ENCODE assay signal across 27 cellular contexts in genomic region chr6:144844596-144844995, GRCh38.
"Had no signal": no experiment of that assay in that cellular context is flagged by ENCODE, and none has a peak within 500 bp of the region (broad histone marks: within the 10 kb centered on the region; RNA-seq: fewer than 3 reads in every experiment).

No MANE protein-coding gene starts in this region.

- H3K9me3 Mint-ChIP-seq: activated naive CD4-positive, alpha-beta T cell treated with anti-CD3 and anti-CD28 coated beads for 36 hours; activated naive CD8-positive, alpha-beta T cell treated with anti-CD3 and anti-CD28 coated beads, Interleukin-2, amount 10 ng/mL, durations not matched to agents 7 days and 5 days; effector memory CD8-positive, alpha-beta T cell; natural killer cell treated with Interleukin-12 subunit alpha and Interleukin-12 subunit beta and Interleukin-15 and Interleukin-18, amount 100 ng/mL, for 72 hours; T-helper 2 cell treated with Interferon-gamma antibody and Interleukin-4, amounts not matched to agents 5 μg/mL and 100 μg/mL, for 36 hours had no signal

- H3K27ac ChIP-seq: ascending aorta, brain microvascular endothelial cell, gastrocnemius medialis, left ventricle myocardium inferior, ovary, psoas muscle, right atrium auricular region, spleen, tibial nerve had no signal

- H3K4me3 Mint-ChIP-seq: activated naive CD4-positive, alpha-beta T cell treated with anti-CD3 and anti-CD28 coated beads for 36 hours; activated naive CD8-positive, alpha-beta T cell treated with anti-CD3 and anti-CD28 coated beads, Interleukin-2, amount 10 ng/mL, durations not matched to agents 7 days and 5 days; effector memory CD8-positive, alpha-beta T cell; natural killer cell treated with Interleukin-12 subunit alpha and Interleukin-12 subunit beta and Interleukin-15 and Interleukin-18, amount 100 ng/mL, for 72 hours; T-helper 2 cell treated with Interferon-gamma antibody and Interleukin-4, amounts not matched to agents 5 μg/mL and 100 μg/mL, for 36 hours had no signal

- H3K27me3 Mint-ChIP-seq: activated naive CD8-positive, alpha-beta T cell treated with anti-CD3 and anti-CD28 coated beads, Interleukin-2, amount 10 ng/mL, durations not matched to agents 7 days and 5 days; effector memory CD8-positive, alpha-beta T cell; natural killer cell treated with Interleukin-12 subunit alpha and Interleukin-12 subunit beta and Interleukin-15 and Interleukin-18, amount 100 ng/mL, for 72 hours had no signal

- H3K27ac Mint-ChIP-seq: activated naive CD4-positive, alpha-beta T cell treated with anti-CD3 and anti-CD28 coated beads for 36 hours; activated naive CD8-positive, alpha-beta T cell treated with anti-CD3 and anti-CD28 coated beads, Interleukin-2, amount 10 ng/mL, durations not matched to agents 7 days and 5 days; natural killer cell treated with Interleukin-12 subunit alpha and Interleukin-12 subunit beta and Interleukin-15 and Interleukin-18, amount 100 ng/mL, for 72 hours; T-helper 2 cell treated with Interferon-gamma antibody and Interleukin-4, amounts not matched to agents 5 μg/mL and 100 μg/mL, for 36 hours had no signal

- ATAC-seq: effector memory CD8-positive, alpha-beta T cell; gastrocnemius medialis; natural killer cell treated with Interleukin-12 subunit alpha and Interleukin-12 subunit beta and Interleukin-15 and Interleukin-18, amount 100 ng/mL, for 72 hours; psoas muscle had no signal

- H3K9me3 ChIP-seq: ascending aorta, gastrocnemius medialis, left ventricle myocardium inferior, ovary, psoas muscle, right atrium auricular region, spleen, tibial nerve had no signal

- H3K27me3 ChIP-seq: ascending aorta, brain microvascular endothelial cell, gastrocnemius medialis, ovary, right atrium auricular region, spleen, tibial nerve had no signal

- DNase-seq: activated CD4-positive, alpha-beta T cell treated with anti-CD3 and anti-CD28 coated beads for 4 hours; activated CD4-positive, alpha-beta T cell treated with anti-CD3 and anti-CD28 coated beads, Interleukin-2, amount 50 U/mL, for 4 hours; activated CD4-positive, CD25-positive, alpha-beta regulatory T cell; activated effector memory CD4-positive, alpha-beta T cell treated with Interleukin-2 at 50 U/mL for 16 hours; activated naive CD4-positive, alpha-beta T cell treated with anti-CD3 and anti-CD28 coated beads for 36 hours; activated naive CD8-positive, alpha-beta T cell treated with anti-CD3 and anti-CD28 coated beads, Interleukin-2, amount 10 ng/mL, durations not matched to agents 7 days and 5 days; activated T-cell treated with anti-CD3 and anti-CD28 coated beads for 4 hours; brain microvascular endothelial cell; cortex of kidney; effector memory CD8-positive, alpha-beta T cell; erythroblast; gastrocnemius medialis; glutamatergic neuron; islet precursor cell; left ventricle myocardium inferior; mesendoderm; ovary; psoas muscle; spleen; stimulated activated naive CD4-positive, alpha-beta T cell; T-helper 1 cell had no signal

- H3K36me3 ChIP-seq: brain microvascular endothelial cell, ovary had no signal

- H3K4me3 ChIP-seq: ascending aorta, gastrocnemius medialis, left ventricle myocardium inferior, lung, ovary, psoas muscle, right atrium auricular region, spleen, tibial nerve had no signal

- H3K4me1 ChIP-seq: ascending aorta, gastrocnemius medialis, left ventricle myocardium inferior, psoas muscle, right atrium auricular region had no signal
